In genomic region chr2:179460101-179460500, GRCh38 we compare ENCODE assay signal across 17 cellular contexts.
DNase-seq lines count a peak whose midpoint lies in the region; ATAC-seq, FAIRE-seq and TF ChIP-seq lines count a peak whose summit lies in the region.
"Had no signal": no experiment of that assay in that cellular context is flagged by ENCODE, and none has a peak within 500 bp of the region (broad histone marks: within the 10 kb centered on the region; RNA-seq: fewer than 3 reads in every experiment).

No MANE protein-coding gene starts in this region.

- TF ChIP-seq CTCF in A549 (IDR thresholded peaks at IDR 0.05) (no peak), HepG2 (CRISPR knock-in tag; IDR thresholded peaks at IDR 0.05) (no peak), upper lobe of right lung (IDR thresholded peaks at IDR 0.05) (no peak)

- no peak overlapping the region for H3K27ac Mint-ChIP-seq in CD8-positive, alpha-beta memory T cell
- H3K27ac Mint-ChIP-seq: activated naive CD4-positive, alpha-beta T cell treated with anti-CD3 and anti-CD28 coated beads, Interleukin-2, amount 10 ng/mL, durations not matched to agents 7 days and 5 days had no signal

- H3K4me1 ChIP-seq in A549 (no peaks in the 10 kb centered on the region), HepG2 (ENCODE audit: insufficient read depth, low read length) (peaks cover 7% of the 10 kb centered on the region; the same call in 1 of the 2 replicates), upper lobe of right lung (no peaks in the 10 kb centered on the region)
- H3K4me1 ChIP-seq in CD8-positive, alpha-beta memory T cell (ENCODE audit: insufficient read depth, low read length): no peaks in the 10 kb centered on the region
- H3K4me1 ChIP-seq: esophagus squamous epithelium had no signal

- TF ChIP-seq EP300 in A549 (IDR thresholded peaks at IDR 0.05) (no peak), HepG2 (IDR thresholded peaks at IDR 0.05; ENCODE audit: low read depth in 2 of 2, low read length in 2 of 2) (no peak), HepG2 (CRISPR knock-in tag; IDR thresholded peaks at IDR 0.05; ENCODE audit: borderline replicate concordance) (no peak)

- peak overlapping the region; percentile 50 to 62; a peak in 4 of 6 replicates for H3K27ac ChIP-seq in A549
- peak overlapping the region; percentile 72 for H3K27ac ChIP-seq in angular gyrus (ENCODE audit: low read depth, low read length)
- H3K27ac ChIP-seq in HepG2 (ENCODE audit: extremely low read length, insufficient read depth, low read length): no peak overlapping the region
- H3K27ac ChIP-seq in CD8-positive, alpha-beta memory T cell (ENCODE audit: low read depth, low read length): no peak overlapping the region
- no peak overlapping the region for H3K27ac ChIP-seq in upper lobe of right lung

- CTCF ChIA-PET in A549 (lab: Yijun Ruan, JAX): no interaction called here
- CTCF ChIA-PET in HepG2 (lab: Yijun Ruan, JAX; ENCODE audit: low intra/inter-chr PET ratio, low total read pairs): no interaction called here
- CTCF ChIA-PET in CD8-positive, alpha-beta memory T cell (lab: Charles Lee): no interaction called here

- ATAC-seq in A549 (peak in 1 of 2 experiments; percentile 33; a peak in 3 of 6 replicates), HG03442 (IDR thresholded peaks at IDR 0.05; ENCODE audit: unreplicated experiment) (peak; percentile 24), HepG2 (peak; percentile 33; the same call in 2 of the 3 replicates), HG03469 (IDR thresholded peaks at IDR 0.05; ENCODE audit: unreplicated experiment) (no peak), upper lobe of right lung (no peak)
- ATAC-seq: right cardiac atrium had no signal

- no peak overlapping the region for H2AFZ ChIP-seq in HepG2 (ENCODE audit: low read length)

- no peak for TF ChIP-seq POLR2A in A549 (IDR thresholded peaks at IDR 0.05; ENCODE audit: low read length)
- no peak for TF ChIP-seq POLR2A in HepG2 (IDR thresholded peaks at IDR 0.05; ENCODE audit: insufficient read depth in 1 of 2, low read depth in 2 of 2, low read length in 2 of 2)

- no peak overlapping the region for H3K4me3 Mint-ChIP-seq in CD8-positive, alpha-beta memory T cell
- H3K4me3 Mint-ChIP-seq: activated naive CD4-positive, alpha-beta T cell treated with anti-CD3 and anti-CD28 coated beads, Interleukin-2, amount 10 ng/mL, durations not matched to agents 7 days and 5 days had no signal

- no peaks in the 10 kb centered on the region for H4K20me1 ChIP-seq in HepG2 (ENCODE audit: insufficient read depth, low read length)

- TF ChIP-seq RAD21 in A549 (conservative IDR thresholded peaks at IDR 0.05 in 1 of 2, IDR thresholded peaks at IDR 0.05 in 1 of 2): no peak
- no peak for TF ChIP-seq RAD21 in HepG2 (CRISPR knock-in tag; IDR thresholded peaks at IDR 0.05)

- H3K9me3 ChIP-seq in A549: peaks cover 16% of the 10 kb centered on the region
- no peaks in the 10 kb centered on the region; the same call in 1 of the 2 replicates for H3K9me3 ChIP-seq in HepG2 (ENCODE audit: low read length)
- no peaks in the 10 kb centered on the region for H3K9me3 ChIP-seq in CD8-positive, alpha-beta memory T cell (ENCODE audit: low read length)
- no peaks in the 10 kb centered on the region for H3K9me3 ChIP-seq in upper lobe of right lung
- H3K9me3 ChIP-seq: esophagus squamous epithelium had no signal

- H3K4me2 ChIP-seq in A549: no peak overlapping the region
- no peak overlapping the region for H3K4me2 ChIP-seq in HepG2 (ENCODE audit: low read depth, low read length)

- no peaks in the 10 kb centered on the region for H3K36me3 Mint-ChIP-seq in CD8-positive, alpha-beta memory T cell
- H3K36me3 Mint-ChIP-seq: activated naive CD4-positive, alpha-beta T cell treated with anti-CD3 and anti-CD28 coated beads, Interleukin-2, amount 10 ng/mL, durations not matched to agents 7 days and 5 days had no signal

- H3K79me2 ChIP-seq in HepG2 (ENCODE audit: insufficient read depth, low read length): no peaks in the 10 kb centered on the region

- POLR2A ChIA-PET in A549 (lab: Yijun Ruan, JAX): no interaction called here
- POLR2A ChIA-PET in HepG2 (lab: Yijun Ruan, JAX): no interaction called here
- POLR2A ChIA-PET in CD8-positive, alpha-beta memory T cell (lab: Charles Lee): no interaction called here

- H3K36me3 ChIP-seq in HepG2 (replicated peaks in 1 of 2; ENCODE audit: control insufficient read depth in 1 of 2, insufficient read depth in 2 of 2, low read length in 2 of 2) (no peaks in the 10 kb centered on the region), upper lobe of right lung (no peaks in the 10 kb centered on the region)
- H3K36me3 ChIP-seq in CD8-positive, alpha-beta memory T cell (ENCODE audit: insufficient read depth, low read length): no peaks in the 10 kb centered on the region
- H3K36me3 ChIP-seq: esophagus squamous epithelium had no signal

- intact Hi-C loops in HepG2 (cut with micrococcal nuclease; ENCODE audit: unreplicated experiment) (no loop called here), upper lobe of right lung (cut with DNase I) (no loop called here)

- H3K27me3 Mint-ChIP-seq in CD8-positive, alpha-beta memory T cell: no peaks in the 10 kb centered on the region
- H3K27me3 Mint-ChIP-seq: activated naive CD4-positive, alpha-beta T cell treated with anti-CD3 and anti-CD28 coated beads, Interleukin-2, amount 10 ng/mL, durations not matched to agents 7 days and 5 days had no signal

- BruUV-seq in HepG2 (replicated peaks; lab: Mats Ljungman, UMichigan): no TSS peak

- FAIRE-seq in A549 (lab: Jason Lieb, UNC): no peak
- FAIRE-seq in HepG2 (lab: Jason Lieb, UNC): no peak
- FAIRE-seq: D721Med, GM12892 had no signal

- H3K4me1 Mint-ChIP-seq in CD8-positive, alpha-beta memory T cell: no peaks in the 10 kb centered on the region
- H3K4me1 Mint-ChIP-seq: activated naive CD4-positive, alpha-beta T cell treated with anti-CD3 and anti-CD28 coated beads, Interleukin-2, amount 10 ng/mL, durations not matched to agents 7 days and 5 days had no signal

- peak in 1 of 2 experiments; percentile 9 for DNase-seq in A549 (ENCODE audit: low read depth in 1 of 2, low spot score in 1 of 2)
- DNase-seq in HepG2 (ENCODE audit: low spot score): peak; percentile 10
- no peak for DNase-seq in CD8-positive, alpha-beta memory T cell
- no peak for DNase-seq in upper lobe of right lung
- DNase-seq in NCI-H146 (lab: John Stamatoyannopoulos, UW): no peak
- DNase-seq: activated CD8-positive, alpha-beta memory T cell treated with anti-CD3 and anti-CD28 coated beads, Interleukin-2, amount 50 U/mL, for 48 hours; activated naive CD4-positive, alpha-beta T cell treated with anti-CD3 and anti-CD28 coated beads, Interleukin-2, amount 10 ng/mL, durations not matched to agents 7 days and 5 days; AML-193; esophagus squamous epithelium; NCI-H2029; NCI-H524 treated with DMSO at 0.1 percent for 48 hours had no signal

- H3K27me3 ChIP-seq in HepG2 (ENCODE audit: control insufficient read depth in 1 of 2, insufficient read depth in 2 of 2, low read length in 2 of 2) (no peaks in the 10 kb centered on the region), upper lobe of right lung (no peaks in the 10 kb centered on the region)
- H3K27me3 ChIP-seq in CD8-positive, alpha-beta memory T cell (ENCODE audit: insufficient read depth, low read length, poor library complexity, severe bottlenecking): no peaks in the 10 kb centered on the region
- H3K27me3 ChIP-seq: esophagus squamous epithelium had no signal

- no peak overlapping the region for H3K9ac ChIP-seq in HepG2 (ENCODE audit: insufficient read depth, low read depth, low read length)

- in situ Hi-C loops in HepG2 (cut with HindIII; ENCODE audit: extremely low pct_ligation_motif_present, low pct_unique_long_range_greater_than_20kb): no loop called here

- H3K4me3 ChIP-seq in A549: no peak overlapping the region
- H3K4me3 ChIP-seq in HepG2 (replicated peaks in 1 of 3; ENCODE audit: insufficient read depth in 1 of 3, low read depth in 2 of 3, low read length in 3 of 3): no peak overlapping the region
- no peak overlapping the region for H3K4me3 ChIP-seq in CD8-positive, alpha-beta memory T cell (ENCODE audit: low read length)
- no peak overlapping the region for H3K4me3 ChIP-seq in upper lobe of right lung
- H3K4me3 ChIP-seq: esophagus squamous epithelium had no signal

- H3K9me3 Mint-ChIP-seq in CD8-positive, alpha-beta memory T cell: peaks cover 0 to 4% (median 3%) of the 10 kb centered on the region in 5 donors
- H3K9me3 Mint-ChIP-seq: activated naive CD4-positive, alpha-beta T cell treated with anti-CD3 and anti-CD28 coated beads, Interleukin-2, amount 10 ng/mL, durations not matched to agents 7 days and 5 days had no signal

TF ChIP-seq in A549, 52 proteins besides CTCF, POLR2A, EP300 and RAD21 (continues in another document):
- TF ChIP-seq POLR2AphosphoS2 (conservative IDR thresholded peaks at IDR 0.05; ENCODE audit: low read length): no peak
- no peak for TF ChIP-seq HES2 (IDR thresholded peaks at IDR 0.05)
- TF ChIP-seq KDM1A (IDR thresholded peaks at IDR 0.05; ENCODE audit: low read depth): no peak
- no peak for TF ChIP-seq TFCP2L1 (CRISPR knock-in tag; IDR thresholded peaks at IDR 0.05)
- no peak for TF ChIP-seq CBX2 (IDR thresholded peaks at IDR 0.05; ENCODE audit: borderline replicate concordance, low read depth)

TF ChIP-seq in HepG2, 621 proteins besides CTCF, POLR2A, EP300 and RAD21 (continues in another document):
- no peak for TF ChIP-seq HMGXB4 (CRISPR knock-in tag; IDR thresholded peaks at IDR 0.05; ENCODE audit: borderline replicate concordance in 1 of 2, low read depth in 1 of 2)
- no peak for TF ChIP-seq DDIT3 (CRISPR knock-in tag; IDR thresholded peaks at IDR 0.05)
- no peak for TF ChIP-seq ZC3H4 (CRISPR knock-in tag; IDR thresholded peaks at IDR 0.05; ENCODE audit: borderline replicate concordance)
- no peak for TF ChIP-seq SP4 (CRISPR knock-in tag; IDR thresholded peaks at IDR 0.05)
- no peak for TF ChIP-seq ZNF572 (CRISPR knock-in tag; IDR thresholded peaks at IDR 0.05)

Comparison
In these comparisons a context has a peak if more than half of its experiments do, and no peak if none do; other contexts are left out.
1. ATAC-seq: peak in HG03442 (single experiment) and HepG2 (single experiment); none in HG03469 (single experiment) and upper lobe of right lung (single experiment).
2. H3K27ac ChIP-seq: peak in A549 (2 of 2) and angular gyrus (single experiment); none in HepG2 (single experiment), CD8-positive, alpha-beta memory T cell (single experiment) and upper lobe of right lung (single experiment).